33 cellular contexts compared by ENCODE assay signal in genomic region chr5:54378707-54379106, GRCh38.
DNase-seq lines count a peak whose midpoint lies in the region; ATAC-seq, FAIRE-seq and TF ChIP-seq lines count a peak whose summit lies in the region.
"Had no signal": no experiment of that assay in that cellular context is flagged by ENCODE, and none has a peak within 500 bp of the region (broad histone marks: within the 10 kb centered on the region; RNA-seq: fewer than 3 reads in every experiment).

No MANE protein-coding gene starts in this region.

- H3K79me2 ChIP-seq in K562 (ENCODE audit: control insufficient read depth, insufficient read depth, low read length) (peaks cover 63% of the 10 kb centered on the region), SK-N-SH (ENCODE audit: insufficient read depth) (no peaks in the 10 kb centered on the region)

- peaks cover 35% of the 10 kb centered on the region for H3K36me3 ChIP-seq in K562 (ENCODE audit: control insufficient read depth, insufficient read depth, low read length)
- no peaks in the 10 kb centered on the region for H3K36me3 ChIP-seq in SK-N-SH (replicated peaks in 1 of 2; ENCODE audit: control insufficient read depth in 1 of 2, insufficient read depth in 2 of 2, low read length in 1 of 2)
- H3K36me3 ChIP-seq: BE2C; BLaER1; BLaER1 treated with 17β-estradiol and CSF1 and Interleukin-3, amounts not matched to agents 10 nM and 100 nM had no signal

- H3K27ac Mint-ChIP-seq in T-cell: no peak overlapping the region
- H3K27ac Mint-ChIP-seq: B cell; CD14-positive monocyte; CD4-positive, alpha-beta memory T cell; CD4-positive, alpha-beta T cell; CD4-positive, CD25-positive, alpha-beta regulatory T cell; CD8-positive, alpha-beta T cell had no signal

- peaks cover 35 to 42% of the 10 kb centered on the region in 2 donors for H3K27me3 Mint-ChIP-seq in T-cell

- CTCF ChIA-PET in K562 (lab: Yijun Ruan, JAX; ENCODE audit: low intra/inter-chr PET ratio): no interaction called here
- CTCF ChIA-PET in SK-N-SH (lab: Yijun Ruan, JAX): no interaction called here
- CTCF ChIA-PET in T-cell (lab: Charles Lee): no interaction called here

- WGBS in K562 (ENCODE audit: insufficient coverage, low coverage, missing lambda C conversion rate): 97% methylated on average over 10 of the region's 10 CpGs
- 58% methylated on average over 2 of the region's 10 CpGs for WGBS in SK-N-SH (ENCODE audit: low lambda C conversion rate)

- no peak for TF ChIP-seq RAD21 in K562 (CRISPR knock-in tag; conservative IDR thresholded peaks at IDR 0.05 in 1 of 2, IDR thresholded peaks at IDR 0.05 in 1 of 2)
- no peak for TF ChIP-seq RAD21 in SK-N-SH (IDR thresholded peaks at IDR 0.05; ENCODE audit: low read length)

- H3F3A ChIP-seq in SK-N-SH (replicated peaks; ENCODE audit: insufficient read depth): no peaks in the 10 kb centered on the region

- intact Hi-C loops in K562 (cut with micrococcal nuclease): no loop called here

- H3K9me3 ChIP-seq in K562 (replicated peaks; ENCODE audit: control insufficient read depth, insufficient read depth, low read depth, low read length): no peaks in the 10 kb centered on the region; the same call in none of the 2 replicates
- H3K9me3 ChIP-seq in SK-N-SH: no peaks in the 10 kb centered on the region
- H3K9me3 ChIP-seq: A549, BE2C, Caco-2 had no signal

- FAIRE-seq in HTR-8/SVneo (lab: Jason Lieb, UNC): peak; percentile 44
- no peak for FAIRE-seq in K562 (lab: Jason Lieb, UNC)
- FAIRE-seq: A204.1, A549, D721Med had no signal

- H3K27ac ChIP-seq in K562 (ENCODE audit: extremely low read depth, low read depth, low read length) (no peak overlapping the region), SK-N-SH (ENCODE audit: low read depth in 2 of 2, low read length in 1 of 2) (no peak overlapping the region)
- H3K27ac ChIP-seq: 22Rv1; A549; BLaER1; BLaER1 treated with 17β-estradiol and CSF1 and Interleukin-3, amounts not matched to agents 10 nM and 100 nM; C4-2B had no signal

- H3K9me1 ChIP-seq in K562 (ENCODE audit: control insufficient read depth, insufficient read depth, low read length): no peaks in the 10 kb centered on the region

- H3K9ac ChIP-seq in K562 (ENCODE audit: insufficient read depth in 1 of 2, low read depth in 2 of 2, low read length in 2 of 2): no peak overlapping the region
- H3K9ac ChIP-seq in SK-N-SH: no peak overlapping the region
- H3K9ac ChIP-seq: BLaER1; BLaER1 treated with 17β-estradiol and CSF1 and Interleukin-3, amounts not matched to agents 10 nM and 100 nM had no signal

- H4K20me1 ChIP-seq in K562 (replicated peaks; ENCODE audit: control insufficient read depth, insufficient read depth, low read length) (no peaks in the 10 kb centered on the region), SK-N-SH (ENCODE audit: insufficient read depth) (no peaks in the 10 kb centered on the region)
- H4K20me1 ChIP-seq: BLaER1; BLaER1 treated with 17β-estradiol and CSF1 and Interleukin-3, amounts not matched to agents 10 nM and 100 nM had no signal

- H3K4me3 ChIP-seq in K562 (no peak overlapping the region), SK-N-SH (ENCODE audit: low read depth in 2 of 2, low read length in 1 of 2) (no peak overlapping the region)
- H3K4me3 ChIP-seq: A549; BLaER1; BLaER1 treated with 17β-estradiol and CSF1 and Interleukin-3, amounts not matched to agents 10 nM and 100 nM had no signal

- H2AFZ ChIP-seq in K562 (ENCODE audit: low read depth, low read length): no peak overlapping the region
- H2AFZ ChIP-seq in SK-N-SH (ENCODE audit: low read depth): no peak overlapping the region

- TF ChIP-seq POLR2A in K562 (conservative IDR thresholded peaks at IDR 0.05): no peak

- no peaks in the 10 kb centered on the region for H3K9me2 ChIP-seq in SK-N-SH

- no peak for DNase-seq in HTR-8/SVneo (ENCODE audit: insufficient read length, low spot score)
- DNase-seq in K562 (ENCODE audit: extremely low read depth in 1 of 4, low spot score in 3 of 4): no peak
- no peak for DNase-seq in SK-N-SH
- no peak for DNase-seq in T-cell
- DNase-seq: 8988T; ACHN; AML-193; BE2C; C1 segment of cervical spinal cord; Caco-2; Calu3; CD4-positive, alpha-beta memory T cell; CD4-positive, alpha-beta T cell; CD4-positive, CD25-positive, alpha-beta regulatory T cell; CD8-positive, alpha-beta memory T cell; CD8-positive, alpha-beta T cell; COR-L47; DMS 273 treated with DMSO at 0.1 percent for 48 hours; DMS153; DMS53; DMS79; DMS79 treated with DMSO at 0.1 percent for 48 hours; DND-41; EL had no signal

- TF ChIP-seq CTCF in K562 (IDR thresholded peaks at IDR 0.05 in 2 of 3, conservative IDR thresholded peaks at IDR 0.05 in 1 of 3; ENCODE audit: insufficient read depth in 2 of 3, low read depth in 1 of 3, low read length in 3 of 3) (no peak), SK-N-SH (IDR thresholded peaks at IDR 0.05) (no peak)

- POLR2A ChIA-PET in K562 (lab: Yijun Ruan, JAX) (interaction anchor here (0.6 to 1.1 kb wide), 2 partner anchors 11 to 12 kb away, joined by 3 read pairs; no protein-coding TSS in a partner anchor), SK-N-SH (lab: Yijun Ruan, JAX) (no interaction called here), T-cell (lab: Charles Lee) (no interaction called here)

- ATAC-seq in K562 (no peak), T-cell (replicated peaks in 1 of 4) (no peak)
- ATAC-seq: A549; CD8-positive, alpha-beta T cell had no signal

- BruUV-seq in K562 (replicated peaks; lab: Mats Ljungman, UMichigan): no TSS peak

- H3K36me3 Mint-ChIP-seq in T-cell: no peaks in the 10 kb centered on the region
- H3K36me3 Mint-ChIP-seq: CD14-positive monocyte; CD4-positive, alpha-beta memory T cell; CD4-positive, CD25-positive, alpha-beta regulatory T cell; CD8-positive, alpha-beta T cell had no signal

- H3K4me1 ChIP-seq in K562 (replicated peaks in 1 of 2; ENCODE audit: control insufficient read depth in 2 of 2, insufficient read depth in 2 of 2, low read length in 2 of 2) (peaks cover under 1 to 10% of the 10 kb centered on the region in 2 experiments; a peak in 2 of 5 replicates), SK-N-SH (ENCODE audit: control insufficient read depth in 1 of 2, insufficient read depth in 2 of 2, low read depth in 1 of 2, low read length in 1 of 2) (no peaks in the 10 kb centered on the region; a peak in 1 of 4 replicates)
- H3K4me1 ChIP-seq: A549, BE2C had no signal

- H3K27me3 ChIP-seq in K562 (ENCODE audit: control insufficient read depth in 2 of 2, insufficient read depth in 2 of 2, low read length in 2 of 2) (no peaks in the 10 kb centered on the region), SK-N-SH (ENCODE audit: insufficient read depth) (no peaks in the 10 kb centered on the region)
- H3K27me3 ChIP-seq: BE2C; BLaER1; BLaER1 treated with 17β-estradiol and CSF1 and Interleukin-3, amounts not matched to agents 10 nM and 100 nM had no signal

- H3K4me1 Mint-ChIP-seq in T-cell: no peaks in the 10 kb centered on the region
- H3K4me1 Mint-ChIP-seq: B cell; CD4-positive, alpha-beta memory T cell; CD4-positive, CD25-positive, alpha-beta regulatory T cell; CD8-positive, alpha-beta memory T cell had no signal

- in situ Hi-C loops in K562 (cut with MboI): no loop called here

- H3K4me3 Mint-ChIP-seq in T-cell: no peak overlapping the region
- H3K4me3 Mint-ChIP-seq: B cell; CD14-positive monocyte; CD4-positive, alpha-beta memory T cell; CD4-positive, alpha-beta T cell; CD4-positive, CD25-positive, alpha-beta regulatory T cell; CD8-positive, alpha-beta memory T cell; CD8-positive, alpha-beta T cell had no signal

- peaks cover 0 to 6% (median 5%) of the 10 kb centered on the region in 3 donors for H3K9me3 Mint-ChIP-seq in T-cell
- H3K9me3 Mint-ChIP-seq: CD4-positive, alpha-beta T cell; CD8-positive, alpha-beta T cell had no signal

- TF ChIP-seq EP300 in K562 (IDR thresholded peaks at IDR 0.05; ENCODE audit: low read length): no peak
- TF ChIP-seq EP300 in SK-N-SH (IDR thresholded peaks at IDR 0.05; ENCODE audit: borderline replicate concordance in 1 of 2, low read depth in 1 of 2, low read length in 1 of 2): no peak

- H3K4me2 ChIP-seq in K562 (ENCODE audit: insufficient read depth, low read length) (no peak overlapping the region), SK-N-SH (no peak overlapping the region)
- H3K4me2 ChIP-seq: A549; BLaER1; BLaER1 treated with 17β-estradiol and CSF1 and Interleukin-3, amounts not matched to agents 10 nM and 100 nM had no signal

TF ChIP-seq in K562, 482 proteins besides CTCF, POLR2A, EP300 and RAD21:
- TF ChIP-seq ZNF586 (CRISPR knock-in tag; conservative IDR thresholded peaks at IDR 0.05): no peak
- peak; percentile 36; the same call in 1 of the 2 replicates for TF ChIP-seq POLR2G (IDR thresholded peaks at IDR 0.05; ENCODE audit: low read depth, low read length)

TF ChIP-seq in SK-N-SH, 30 proteins besides CTCF, POLR2A, EP300 and RAD21:
- TF ChIP-seq MXI1 (IDR thresholded peaks at IDR 0.05; ENCODE audit: low read depth, low read length) (no peak), REST (IDR thresholded peaks at IDR 0.05; ENCODE audit: low read depth, low read length) (no peak), TEAD4 (IDR thresholded peaks at IDR 0.05; ENCODE audit: borderline replicate concordance, insufficient read depth) (no peak)
